8 cellular contexts compared by ENCODE assay signal in the genomic region with DNA sequence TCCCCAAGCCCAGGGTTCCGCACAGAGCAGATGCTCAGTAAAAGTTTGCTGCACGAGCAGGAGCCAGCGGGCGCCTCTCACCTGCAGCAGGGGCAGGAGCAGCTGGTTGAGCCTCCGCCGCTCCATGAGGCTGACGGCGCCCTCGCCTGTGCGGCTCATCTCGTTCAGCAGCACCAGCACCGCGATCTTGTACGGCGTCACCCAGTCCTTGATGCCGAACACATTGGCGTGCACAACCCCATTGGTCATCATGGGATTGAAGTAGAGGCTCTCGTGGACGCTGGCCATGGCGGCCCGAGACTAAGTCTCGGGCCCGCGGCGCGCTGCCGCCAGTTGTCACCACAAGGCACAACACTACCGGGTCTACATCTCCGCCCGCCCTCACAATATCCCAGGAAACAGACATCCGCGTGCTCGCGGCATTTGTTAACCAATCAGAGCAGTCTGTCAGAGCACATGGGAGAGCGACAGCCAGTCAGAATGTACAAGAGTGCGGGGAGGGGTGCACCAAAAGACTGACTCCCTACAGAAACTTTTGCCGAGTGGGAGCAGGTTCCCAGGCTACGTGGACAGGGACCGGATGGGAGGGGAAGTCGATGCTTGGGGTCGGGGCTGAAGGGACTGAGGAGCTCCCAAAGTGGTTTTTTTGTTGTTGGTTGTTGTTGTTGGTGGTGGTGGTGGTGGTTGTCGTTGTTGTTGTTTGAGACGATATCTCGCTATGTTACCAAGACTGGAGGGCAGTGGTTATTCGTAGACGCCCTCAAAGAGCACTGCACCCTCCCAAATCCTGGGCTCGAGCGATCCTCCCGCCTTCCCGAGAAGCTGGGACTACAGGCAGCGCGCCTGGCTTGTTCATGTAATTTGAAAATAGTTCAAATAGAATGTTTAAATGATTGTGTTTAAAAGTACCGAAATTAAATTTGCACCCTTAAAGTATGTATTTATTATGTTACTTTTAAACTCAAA.
DNase-seq lines count a peak whose midpoint lies in the region; ATAC-seq lines count a peak whose summit lies in the region.

A gene with protein sequence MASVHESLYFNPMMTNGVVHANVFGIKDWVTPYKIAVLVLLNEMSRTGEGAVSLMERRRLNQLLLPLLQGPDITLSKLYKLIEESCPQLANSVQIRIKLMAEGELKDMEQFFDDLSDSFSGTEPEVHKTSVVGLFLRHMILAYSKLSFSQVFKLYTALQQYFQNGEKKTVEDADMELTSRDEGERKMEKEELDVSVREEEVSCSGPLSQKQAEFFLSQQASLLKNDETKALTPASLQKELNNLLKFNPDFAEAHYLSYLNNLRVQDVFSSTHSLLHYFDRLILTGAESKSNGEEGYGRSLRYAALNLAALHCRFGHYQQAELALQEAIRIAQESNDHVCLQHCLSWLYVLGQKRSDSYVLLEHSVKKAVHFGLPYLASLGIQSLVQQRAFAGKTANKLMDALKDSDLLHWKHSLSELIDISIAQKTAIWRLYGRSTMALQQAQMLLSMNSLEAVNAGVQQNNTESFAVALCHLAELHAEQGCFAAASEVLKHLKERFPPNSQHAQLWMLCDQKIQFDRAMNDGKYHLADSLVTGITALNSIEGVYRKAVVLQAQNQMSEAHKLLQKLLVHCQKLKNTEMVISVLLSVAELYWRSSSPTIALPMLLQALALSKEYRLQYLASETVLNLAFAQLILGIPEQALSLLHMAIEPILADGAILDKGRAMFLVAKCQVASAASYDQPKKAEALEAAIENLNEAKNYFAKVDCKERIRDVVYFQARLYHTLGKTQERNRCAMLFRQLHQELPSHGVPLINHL (minus strand): TSS at position 359 of the 966 bp plus-strand sequence. CDS start 71 bp downstream, at position 288.

- DNase-seq in C1 segment of cervical spinal cord (lab: John Stamatoyannopoulos, UW), result peak; percentile 55 to 98 (median 94)
- DNase-seq in NCI-H748 (lab: John Stamatoyannopoulos, UW; ENCODE audit: unreplicated experiment), result peak; percentile 99
- peak; percentile 85 for DNase-seq in activated CD4-positive, alpha-beta T cell treated with anti-CD3 and anti-CD28 coated beads, Interleukin-2, amount 50 U/mL, for 1 hour
- peak; percentile 99 for DNase-seq in dedifferentiated amniotic fluid mesenchymal stem cell (ENCODE audit: extremely low spot score)
- peak; percentile 99 for DNase-seq in left kidney (ENCODE audit: low read depth, low spot score)
- peak; percentile 88 to 90 for DNase-seq in stimulated activated CD4-positive, alpha-beta T cell treated with anti-CD3 and anti-CD28 coated beads, Interleukin-2, amount 100 ng/mL, for 24 hours

- ATAC-seq in GM19351 (IDR thresholded peaks at IDR 0.05; ENCODE audit: unreplicated experiment) (peak; percentile 99), HG03521 (IDR thresholded peaks at IDR 0.05; ENCODE audit: unreplicated experiment) (peak; percentile 98)

Comparison
In these comparisons a context has a peak if more than half of its experiments do, and no peak if none do; other contexts are left out.
1. Peak in every context shown above with its lines: DNase-seq and ATAC-seq.